In the genomic region with DNA sequence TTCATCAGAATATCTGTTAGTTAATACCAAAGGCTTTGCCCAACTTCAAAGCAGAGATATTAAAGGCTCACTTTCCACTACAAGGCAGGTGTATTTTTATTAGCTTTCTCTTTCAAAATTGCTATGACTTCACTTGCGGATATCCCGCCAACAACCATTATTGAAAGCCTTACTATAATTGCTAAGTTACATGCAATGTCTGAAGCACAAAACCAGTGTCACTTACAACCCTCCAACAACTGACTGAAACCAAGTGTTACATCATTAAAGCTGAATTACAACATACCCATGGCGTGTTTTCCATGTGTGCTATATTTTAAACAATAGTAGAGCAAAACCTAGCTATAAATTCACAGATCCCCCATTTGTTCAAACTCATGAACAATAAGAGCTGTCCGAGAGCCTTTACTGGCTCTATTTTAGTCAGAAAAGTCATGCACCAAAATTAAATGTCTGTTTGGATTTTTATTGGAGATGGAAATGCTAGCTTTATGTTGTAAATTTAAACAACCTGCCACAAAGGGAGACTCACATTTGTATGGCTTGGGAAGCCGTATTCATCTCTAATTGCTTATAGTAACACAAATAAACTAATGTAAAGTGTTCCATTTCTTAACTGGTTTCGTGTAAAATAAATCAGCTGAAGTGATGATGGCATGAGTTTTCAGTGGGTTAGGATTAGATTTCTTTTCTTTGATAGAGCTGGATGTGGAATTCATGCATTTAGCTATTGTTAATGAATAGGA, we compare ENCODE assay signal across 1 cellular context.
TF ChIP-seq lines count a peak whose summit lies in the region.

No MANE protein-coding gene starts in this region.

TF ChIP-seq in WTC11, 78 proteins besides CTCF, POLR2A, EP300 and RAD21 (continued from another document):
- TF ChIP-seq, protein P1, sequence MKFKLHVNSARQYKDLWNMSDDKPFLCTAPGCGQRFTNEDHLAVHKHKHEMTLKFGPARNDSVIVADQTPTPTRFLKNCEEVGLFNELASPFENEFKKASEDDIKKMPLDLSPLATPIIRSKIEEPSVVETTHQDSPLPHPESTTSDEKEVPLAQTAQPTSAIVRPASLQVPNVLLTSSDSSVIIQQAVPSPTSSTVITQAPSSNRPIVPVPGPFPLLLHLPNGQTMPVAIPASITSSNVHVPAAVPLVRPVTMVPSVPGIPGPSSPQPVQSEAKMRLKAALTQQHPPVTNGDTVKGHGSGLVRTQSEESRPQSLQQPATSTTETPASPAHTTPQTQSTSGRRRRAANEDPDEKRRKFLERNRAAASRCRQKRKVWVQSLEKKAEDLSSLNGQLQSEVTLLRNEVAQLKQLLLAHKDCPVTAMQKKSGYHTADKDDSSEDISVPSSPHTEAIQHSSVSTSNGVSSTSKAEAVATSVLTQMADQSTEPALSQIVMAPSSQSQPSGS (CRISPR knock-in tag; IDR thresholded peaks at IDR 0.05; ENCODE audit: borderline replicate concordance, low read depth) = no peak
- TF ChIP-seq NR3C1 (CRISPR knock-in tag; conservative IDR thresholded peaks at IDR 0.05; ENCODE audit: low read depth) (no peak), GRHL2 (CRISPR knock-in tag; IDR thresholded peaks at IDR 0.05; ENCODE audit: insufficient replicate concordance, severe bottlenecking) (no peak), ZNF396 (CRISPR knock-in tag; IDR thresholded peaks at IDR 0.05; ENCODE audit: borderline replicate concordance) (no peak), ZNF232 (CRISPR knock-in tag; IDR thresholded peaks at IDR 0.05) (no peak), ATF1 (CRISPR knock-in tag; IDR thresholded peaks at IDR 0.05) (no peak)
- TF ChIP-seq, protein P2, sequence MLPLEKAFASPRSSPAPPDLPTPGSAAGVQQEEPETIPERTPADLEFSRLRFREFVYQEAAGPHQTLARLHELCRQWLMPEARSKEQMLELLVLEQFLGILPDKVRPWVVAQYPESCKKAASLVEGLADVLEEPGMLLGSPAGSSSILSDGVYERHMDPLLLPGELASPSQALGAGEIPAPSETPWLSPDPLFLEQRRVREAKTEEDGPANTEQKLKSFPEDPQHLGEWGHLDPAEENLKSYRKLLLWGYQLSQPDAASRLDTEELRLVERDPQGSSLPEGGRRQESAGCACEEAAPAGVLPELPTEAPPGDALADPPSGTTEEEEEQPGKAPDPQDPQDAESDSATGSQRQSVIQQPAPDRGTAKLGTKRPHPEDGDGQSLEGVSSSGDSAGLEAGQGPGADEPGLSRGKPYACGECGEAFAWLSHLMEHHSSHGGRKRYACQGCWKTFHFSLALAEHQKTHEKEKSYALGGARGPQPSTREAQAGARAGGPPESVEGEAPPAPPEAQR (CRISPR knock-in tag; IDR thresholded peaks at IDR 0.05) = no peak
